In the genomic region with DNA sequence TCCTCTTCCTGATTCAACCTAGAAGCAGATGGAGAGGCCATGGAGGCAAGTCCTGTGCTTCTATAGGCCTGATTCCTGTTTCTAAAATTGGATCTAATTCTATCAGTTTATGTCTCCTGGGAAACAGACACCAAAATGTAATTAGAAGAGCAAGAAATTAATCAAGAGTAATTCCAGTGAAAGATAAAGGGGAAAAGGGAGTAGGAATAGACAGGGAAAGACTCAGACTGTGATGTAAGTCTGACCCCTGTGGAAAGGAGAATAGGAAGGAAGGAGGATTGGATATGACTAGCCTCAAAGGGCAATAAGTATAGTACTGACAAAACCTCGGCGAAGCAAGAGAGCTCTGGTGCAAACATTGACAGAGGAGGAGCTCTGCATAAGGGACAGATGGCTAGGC, we compare ENCODE assay signal across 25 cellular contexts.
"Had no signal": no experiment of that assay in that cellular context is flagged by ENCODE, and none has a peak within 500 bp of the region (broad histone marks: within the 10 kb centered on the region; RNA-seq: fewer than 3 reads in every experiment).

No MANE protein-coding gene starts in this region.

- H3K4me3 Mint-ChIP-seq: effector memory CD8-positive, alpha-beta T cell; immature natural killer cell; mesothelial cell of epicardium; naive B cell; nephron; neural progenitor cell; stimulated activated naive B cell treated with anti-CD40 and anti-IgM and Interleukin-4, amounts not matched to agents 10 μg/mL and 1 μg/mL and 100 μg/mL, for 72 hours; stimulated activated naive CD8-positive, alpha-beta T cell treated with anti-CD3 and anti-CD28 coated beads, Interleukin-15, Interleukin-2, amounts not matched to agents 100 ng/mL and 50 ng/mL, for 24 hours had no signal

- H3K9me3 ChIP-seq: esophagus squamous epithelium, left lung, mucosa of descending colon, right lobe of liver, thoracic aorta, tibial nerve, upper lobe of left lung had no signal

- H3K4me1 ChIP-seq: neural progenitor cell, parathyroid adenoma, right lobe of liver, upper lobe of left lung had no signal

- H3K9me3 Mint-ChIP-seq: effector memory CD8-positive, alpha-beta T cell; immature natural killer cell; mesothelial cell of epicardium; naive B cell; nephron; neural progenitor cell; stimulated activated naive B cell treated with anti-CD40 and anti-IgM and Interleukin-4, amounts not matched to agents 10 μg/mL and 1 μg/mL and 100 μg/mL, for 72 hours; stimulated activated naive CD8-positive, alpha-beta T cell treated with anti-CD3 and anti-CD28 coated beads, Interleukin-15, Interleukin-2, amounts not matched to agents 100 ng/mL and 50 ng/mL, for 24 hours had no signal

- H3K36me3 ChIP-seq: esophagus squamous epithelium, left lung, neural progenitor cell, right lobe of liver, thoracic aorta, tibial nerve, upper lobe of left lung had no signal

- DNase-seq: cortex of kidney; effector memory CD8-positive, alpha-beta T cell; erythroblast; esophagus squamous epithelium; foreskin melanocyte; hypothalamus; immature natural killer cell; left lung; mesenchymal stem cell; mucosa of descending colon; naive B cell; right lobe of liver; small intestine; stimulated activated CD4-positive, alpha-beta T cell treated with anti-CD3 and anti-CD28 coated beads, Interleukin-15, amount 100 ng/mL, for 24 hours; stimulated activated CD4-positive, alpha-beta T cell treated with anti-CD3 and anti-CD28 coated beads, Interleukin-2, amount 100 ng/mL, for 48 hours; stimulated activated naive B cell treated with anti-CD40 and anti-IgM and Interleukin-4, amounts not matched to agents 10 μg/mL and 1 μg/mL and 100 μg/mL, for 72 hours; upper lobe of left lung had no signal

- H3K27ac Mint-ChIP-seq: effector memory CD8-positive, alpha-beta T cell; immature natural killer cell; mesothelial cell of epicardium; nephron; neural progenitor cell; progenitor cell of endocrine pancreas; stimulated activated naive B cell treated with anti-CD40 and anti-IgM and Interleukin-4, amounts not matched to agents 10 μg/mL and 1 μg/mL and 100 μg/mL, for 72 hours; stimulated activated naive CD8-positive, alpha-beta T cell treated with anti-CD3 and anti-CD28 coated beads, Interleukin-15, Interleukin-2, amounts not matched to agents 100 ng/mL and 50 ng/mL, for 24 hours had no signal

- H2AFZ ChIP-seq: neural progenitor cell, parathyroid adenoma had no signal

- ATAC-seq: effector memory CD8-positive, alpha-beta T cell; left lung; mucosa of descending colon; right lobe of liver; stimulated activated naive B cell treated with anti-CD40 and anti-IgM and Interleukin-4, amounts not matched to agents 10 μg/mL and 1 μg/mL and 100 μg/mL, for 72 hours had no signal

- H3K4me2 ChIP-seq: neural progenitor cell had no signal

- H3K27me3 Mint-ChIP-seq: effector memory CD8-positive, alpha-beta T cell; naive B cell; progenitor cell of endocrine pancreas; stimulated activated naive B cell treated with anti-CD40 and anti-IgM and Interleukin-4, amounts not matched to agents 10 μg/mL and 1 μg/mL and 100 μg/mL, for 72 hours; stimulated activated naive CD8-positive, alpha-beta T cell treated with anti-CD3 and anti-CD28 coated beads, Interleukin-15, Interleukin-2, amounts not matched to agents 100 ng/mL and 50 ng/mL, for 24 hours had no signal

- H3K79me2 ChIP-seq: parathyroid adenoma had no signal

- H3K36me3 Mint-ChIP-seq: mesothelial cell of epicardium, neural progenitor cell had no signal

- H3K4me3 ChIP-seq: esophagus squamous epithelium, left lung, mucosa of descending colon, neural progenitor cell, right lobe of liver, thoracic aorta, tibial nerve, upper lobe of left lung had no signal

- H3K27ac ChIP-seq: esophagus squamous epithelium, left lung, neural progenitor cell, parathyroid adenoma, right lobe of liver, thoracic aorta, tibial nerve, upper lobe of left lung had no signal

- H3K4me1 Mint-ChIP-seq: mesothelial cell of epicardium; nephron; neural progenitor cell; stimulated activated naive B cell treated with anti-CD40 and anti-IgM and Interleukin-4, amounts not matched to agents 10 μg/mL and 1 μg/mL and 100 μg/mL, for 72 hours had no signal

- H3K27me3 ChIP-seq: esophagus squamous epithelium, left lung, neural progenitor cell, right lobe of liver, tibial nerve, upper lobe of left lung had no signal
